In the genomic region with DNA sequence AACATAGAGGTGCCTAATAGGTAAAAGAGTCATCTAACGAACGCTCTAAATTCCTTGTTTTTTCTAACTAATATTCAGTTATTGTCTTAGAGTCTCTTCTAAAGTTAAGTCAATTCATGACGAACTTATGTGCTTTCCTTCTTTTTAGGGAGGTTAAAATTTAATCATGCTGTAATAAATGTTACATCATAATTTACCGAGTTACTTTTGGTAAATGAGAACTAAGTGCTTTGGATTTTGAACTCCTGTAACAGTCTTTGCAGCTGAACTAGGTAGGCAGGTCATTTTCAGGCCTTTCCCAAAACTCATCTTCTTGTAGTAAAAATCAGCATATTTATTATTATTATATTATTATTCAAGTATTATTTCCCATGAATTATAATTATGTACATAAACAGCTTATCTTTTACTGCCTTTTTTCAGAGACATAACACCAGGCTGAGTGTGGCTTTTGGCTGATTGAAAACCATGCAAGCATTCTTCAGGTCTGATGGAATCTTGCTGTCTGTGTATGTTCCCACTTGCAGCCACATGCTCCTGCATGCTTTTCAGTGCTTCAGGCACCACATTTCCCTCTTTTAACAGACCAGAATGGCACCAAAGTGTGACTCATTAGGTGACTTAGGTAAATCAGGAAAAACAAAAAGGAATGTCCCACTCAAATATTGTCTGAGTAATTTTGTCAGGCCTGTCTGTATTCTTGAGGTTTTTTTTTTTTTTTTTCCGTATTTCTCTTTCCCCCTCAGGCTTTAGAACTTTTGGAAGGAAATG, we compare ENCODE assay signal across 1 cellular context.
TF ChIP-seq lines count a peak whose summit lies in the region.

No MANE protein-coding gene starts in this region.

TF ChIP-seq in HCT116, 20 proteins besides CTCF, POLR2A, EP300 and RAD21:
- TF ChIP-seq, protein P1, sequence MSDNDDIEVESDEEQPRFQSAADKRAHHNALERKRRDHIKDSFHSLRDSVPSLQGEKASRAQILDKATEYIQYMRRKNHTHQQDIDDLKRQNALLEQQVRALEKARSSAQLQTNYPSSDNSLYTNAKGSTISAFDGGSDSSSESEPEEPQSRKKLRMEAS (IDR thresholded peaks at IDR 0.05), result peak; percentile 33; the same call in 1 of the 2 replicates
- no peak for TF ChIP-seq ZFX (IDR thresholded peaks at IDR 0.05)
